1 cellular context compared by ENCODE assay signal in the genomic region with DNA sequence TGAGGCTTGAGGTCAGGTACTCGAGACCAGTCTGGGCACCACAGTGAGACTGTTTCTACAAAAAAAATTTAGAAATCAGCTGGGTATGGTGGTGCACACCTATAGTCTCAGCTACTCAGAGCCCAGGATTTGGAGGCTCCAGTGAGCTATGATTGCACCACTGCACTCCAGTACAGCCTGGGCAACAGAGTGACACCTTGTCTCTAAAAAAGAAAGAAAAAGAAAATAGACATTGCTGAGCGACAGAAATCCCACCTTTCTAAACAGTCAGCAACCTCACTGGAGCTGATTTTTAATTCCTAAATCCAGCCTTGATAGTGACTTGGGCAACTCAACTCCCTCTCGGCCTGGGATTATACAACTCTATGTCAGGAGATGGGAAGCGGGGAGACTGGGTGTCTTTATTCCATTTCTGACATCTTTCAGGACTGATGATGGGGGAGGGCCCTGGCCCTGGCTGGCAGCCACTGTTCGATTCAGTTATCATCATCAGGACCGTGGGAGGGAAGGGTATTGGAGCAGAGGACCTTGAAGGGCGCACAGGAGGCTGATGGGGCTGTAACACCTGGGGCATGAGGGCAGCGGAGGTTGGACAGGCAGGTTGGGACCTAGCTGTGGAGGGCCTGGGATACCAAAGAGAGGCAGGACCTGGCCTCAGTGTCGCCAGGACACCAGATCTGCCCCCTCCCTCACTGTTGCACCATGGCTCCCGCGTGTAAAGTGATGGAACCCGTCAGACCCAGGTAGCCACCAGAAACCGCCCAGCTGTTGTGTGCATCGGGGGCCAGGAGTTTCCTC.
TF ChIP-seq lines count a peak whose summit lies in the region.

No MANE protein-coding gene starts in this region.

TF ChIP-seq in endothelial cell of umbilical vein, 7 proteins besides CTCF, POLR2A, EP300 and RAD21:
- TF ChIP-seq EZH2 (IDR thresholded peaks at IDR 0.05; ENCODE audit: borderline replicate concordance, low read depth, low read length, severe bottlenecking), result no peak
- no peak for TF ChIP-seq MAX (IDR thresholded peaks at IDR 0.05; ENCODE audit: insufficient read depth, insufficient read length)
- no peak for TF ChIP-seq GATA2 (IDR thresholded peaks at IDR 0.05; ENCODE audit: insufficient read depth, insufficient read length, low read depth, low read length)
- TF ChIP-seq FOS (IDR thresholded peaks at IDR 0.05; ENCODE audit: borderline replicate concordance, insufficient read depth, low read length), result no peak
- no peak for TF ChIP-seq MYC (IDR thresholded peaks at IDR 0.05; ENCODE audit: low read depth, low read length)
- TF ChIP-seq POLR2AphosphoS5 (IDR thresholded peaks at IDR 0.05; ENCODE audit: insufficient read depth, low read depth, low read length), result no peak
- no peak for TF ChIP-seq JUN (IDR thresholded peaks at IDR 0.05; ENCODE audit: borderline replicate concordance, insufficient read depth, insufficient read length, low read depth)
